ENCODE assay signal across 1 cellular context in the genomic region with DNA sequence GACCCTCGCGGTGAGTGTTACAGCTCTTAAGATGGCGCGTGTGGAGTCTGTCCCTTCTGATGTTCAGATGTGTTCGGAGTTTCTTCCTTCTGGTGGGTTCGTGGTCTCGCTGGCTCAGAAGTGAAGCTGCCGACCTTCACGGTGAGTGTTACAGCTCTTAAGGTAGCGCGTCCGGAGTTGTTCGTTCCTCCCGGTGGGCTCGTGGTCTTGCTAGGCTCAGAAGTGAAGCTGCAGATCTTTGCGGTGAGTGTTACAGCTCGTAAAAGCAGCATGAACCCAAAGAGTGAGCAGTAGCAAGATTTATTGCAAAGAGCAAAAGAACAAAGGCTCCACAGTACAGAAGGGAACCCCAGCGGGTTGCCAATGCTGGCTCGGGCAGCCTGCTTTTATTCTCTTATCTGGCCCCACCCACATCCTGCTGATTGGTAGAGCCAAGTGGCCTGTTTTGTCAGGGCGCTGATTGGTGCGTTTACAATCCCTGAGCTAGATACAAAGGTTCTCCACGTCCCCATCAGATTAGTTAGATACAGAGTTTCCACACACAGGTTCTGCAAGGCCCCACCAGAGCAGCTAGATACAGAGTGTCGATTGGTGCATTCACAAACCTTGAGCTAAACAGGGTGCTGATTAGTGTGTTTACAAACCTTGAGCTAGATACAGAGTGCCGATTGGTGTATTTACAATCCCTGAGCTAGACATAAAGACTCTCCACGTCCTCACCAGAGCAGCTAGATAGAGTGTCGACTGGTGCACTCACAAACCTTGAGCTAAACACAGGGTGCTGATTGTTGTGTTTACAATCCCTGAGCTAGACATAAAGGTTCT.
TF ChIP-seq lines count a peak whose summit lies in the region.

No MANE protein-coding gene starts in this region.

TF ChIP-seq in HepG2, 621 proteins besides CTCF, POLR2A, EP300 and RAD21 (continued from another document):
- TF ChIP-seq, protein P1, sequence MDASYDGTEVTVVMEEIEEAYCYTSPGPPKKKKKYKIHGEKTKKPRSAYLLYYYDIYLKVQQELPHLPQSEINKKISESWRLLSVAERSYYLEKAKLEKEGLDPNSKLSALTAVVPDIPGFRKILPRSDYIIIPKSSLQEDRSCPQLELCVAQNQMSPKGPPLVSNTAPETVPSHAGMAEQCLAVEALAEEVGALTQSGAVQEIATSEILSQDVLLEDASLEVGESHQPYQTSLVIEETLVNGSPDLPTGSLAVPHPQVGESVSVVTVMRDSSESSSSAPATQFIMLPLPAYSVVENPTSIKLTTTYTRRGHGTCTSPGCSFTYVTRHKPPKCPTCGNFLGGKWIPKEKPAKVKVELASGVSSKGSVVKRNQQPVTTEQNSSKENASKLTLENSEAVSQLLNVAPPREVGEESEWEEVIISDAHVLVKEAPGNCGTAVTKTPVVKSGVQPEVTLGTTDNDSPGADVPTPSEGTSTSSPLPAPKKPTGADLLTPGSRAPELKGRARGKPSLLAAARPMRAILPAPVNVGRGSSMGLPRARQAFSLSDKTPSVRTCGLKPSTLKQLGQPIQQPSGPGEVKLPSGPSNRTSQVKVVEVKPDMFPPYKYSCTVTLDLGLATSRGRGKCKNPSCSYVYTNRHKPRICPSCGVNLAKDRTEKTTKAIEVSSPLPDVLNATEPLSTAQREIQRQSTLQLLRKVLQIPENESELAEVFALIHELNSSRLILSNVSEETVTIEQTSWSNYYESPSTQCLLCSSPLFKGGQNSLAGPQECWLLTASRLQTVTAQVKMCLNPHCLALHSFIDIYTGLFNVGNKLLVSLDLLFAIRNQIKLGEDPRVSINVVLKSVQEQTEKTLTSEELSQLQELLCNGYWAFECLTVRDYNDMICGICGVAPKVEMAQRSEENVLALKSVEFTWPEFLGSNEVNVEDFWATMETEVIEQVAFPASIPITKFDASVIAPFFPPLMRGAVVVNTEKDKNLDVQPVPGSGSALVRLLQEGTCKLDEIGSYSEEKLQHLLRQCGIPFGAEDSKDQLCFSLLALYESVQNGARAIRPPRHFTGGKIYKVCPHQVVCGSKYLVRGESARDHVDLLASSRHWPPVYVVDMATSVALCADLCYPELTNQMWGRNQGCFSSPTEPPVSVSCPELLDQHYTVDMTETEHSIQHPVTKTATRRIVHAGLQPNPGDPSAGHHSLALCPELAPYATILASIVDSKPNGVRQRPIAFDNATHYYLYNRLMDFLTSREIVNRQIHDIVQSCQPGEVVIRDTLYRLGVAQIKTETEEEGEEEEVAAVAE (CRISPR knock-in tag; IDR thresholded peaks at IDR 0.05; ENCODE audit: borderline replicate concordance): peak; percentile 93
- peak; percentile 72 for TF ChIP-seq POLR2AphosphoS2 (IDR thresholded peaks at IDR 0.05; ENCODE audit: low read depth, low read length)
- TF ChIP-seq MED1 (CRISPR knock-in tag; IDR thresholded peaks at IDR 0.05): peak; percentile 78
- peak; percentile 94 for TF ChIP-seq ZMYM4 (CRISPR knock-in tag; IDR thresholded peaks at IDR 0.05)
- TF ChIP-seq BORCS8-MEF2B (CRISPR knock-in tag; IDR thresholded peaks at IDR 0.05): peak; percentile 66
- TF ChIP-seq, protein P2, sequence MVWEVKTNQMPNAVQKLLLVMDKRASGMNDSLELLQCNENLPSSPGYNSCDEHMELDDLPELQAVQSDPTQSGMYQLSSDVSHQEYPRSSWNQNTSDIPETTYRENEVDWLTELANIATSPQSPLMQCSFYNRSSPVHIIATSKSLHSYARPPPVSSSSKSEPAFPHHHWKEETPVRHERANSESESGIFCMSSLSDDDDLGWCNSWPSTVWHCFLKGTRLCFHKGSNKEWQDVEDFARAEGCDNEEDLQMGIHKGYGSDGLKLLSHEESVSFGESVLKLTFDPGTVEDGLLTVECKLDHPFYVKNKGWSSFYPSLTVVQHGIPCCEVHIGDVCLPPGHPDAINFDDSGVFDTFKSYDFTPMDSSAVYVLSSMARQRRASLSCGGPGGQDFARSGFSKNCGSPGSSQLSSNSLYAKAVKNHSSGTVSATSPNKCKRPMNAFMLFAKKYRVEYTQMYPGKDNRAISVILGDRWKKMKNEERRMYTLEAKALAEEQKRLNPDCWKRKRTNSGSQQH (CRISPR knock-in tag; IDR thresholded peaks at IDR 0.05; ENCODE audit: low read depth): peak; percentile 57; the same call in 1 of the 2 replicates
- TF ChIP-seq, protein P3, sequence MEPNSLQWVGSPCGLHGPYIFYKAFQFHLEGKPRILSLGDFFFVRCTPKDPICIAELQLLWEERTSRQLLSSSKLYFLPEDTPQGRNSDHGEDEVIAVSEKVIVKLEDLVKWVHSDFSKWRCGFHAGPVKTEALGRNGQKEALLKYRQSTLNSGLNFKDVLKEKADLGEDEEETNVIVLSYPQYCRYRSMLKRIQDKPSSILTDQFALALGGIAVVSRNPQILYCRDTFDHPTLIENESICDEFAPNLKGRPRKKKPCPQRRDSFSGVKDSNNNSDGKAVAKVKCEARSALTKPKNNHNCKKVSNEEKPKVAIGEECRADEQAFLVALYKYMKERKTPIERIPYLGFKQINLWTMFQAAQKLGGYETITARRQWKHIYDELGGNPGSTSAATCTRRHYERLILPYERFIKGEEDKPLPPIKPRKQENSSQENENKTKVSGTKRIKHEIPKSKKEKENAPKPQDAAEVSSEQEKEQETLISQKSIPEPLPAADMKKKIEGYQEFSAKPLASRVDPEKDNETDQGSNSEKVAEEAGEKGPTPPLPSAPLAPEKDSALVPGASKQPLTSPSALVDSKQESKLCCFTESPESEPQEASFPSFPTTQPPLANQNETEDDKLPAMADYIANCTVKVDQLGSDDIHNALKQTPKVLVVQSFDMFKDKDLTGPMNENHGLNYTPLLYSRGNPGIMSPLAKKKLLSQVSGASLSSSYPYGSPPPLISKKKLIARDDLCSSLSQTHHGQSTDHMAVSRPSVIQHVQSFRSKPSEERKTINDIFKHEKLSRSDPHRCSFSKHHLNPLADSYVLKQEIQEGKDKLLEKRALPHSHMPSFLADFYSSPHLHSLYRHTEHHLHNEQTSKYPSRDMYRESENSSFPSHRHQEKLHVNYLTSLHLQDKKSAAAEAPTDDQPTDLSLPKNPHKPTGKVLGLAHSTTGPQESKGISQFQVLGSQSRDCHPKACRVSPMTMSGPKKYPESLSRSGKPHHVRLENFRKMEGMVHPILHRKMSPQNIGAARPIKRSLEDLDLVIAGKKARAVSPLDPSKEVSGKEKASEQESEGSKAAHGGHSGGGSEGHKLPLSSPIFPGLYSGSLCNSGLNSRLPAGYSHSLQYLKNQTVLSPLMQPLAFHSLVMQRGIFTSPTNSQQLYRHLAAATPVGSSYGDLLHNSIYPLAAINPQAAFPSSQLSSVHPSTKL (CRISPR knock-in tag; IDR thresholded peaks at IDR 0.05): peak; percentile 48
- 0 out of 2 replicates have a peak, but pooled peaks have one; percentile 16 for TF ChIP-seq TBX2 (CRISPR knock-in tag; IDR thresholded peaks at IDR 0.05; ENCODE audit: borderline replicate concordance)
